In the genomic region with DNA sequence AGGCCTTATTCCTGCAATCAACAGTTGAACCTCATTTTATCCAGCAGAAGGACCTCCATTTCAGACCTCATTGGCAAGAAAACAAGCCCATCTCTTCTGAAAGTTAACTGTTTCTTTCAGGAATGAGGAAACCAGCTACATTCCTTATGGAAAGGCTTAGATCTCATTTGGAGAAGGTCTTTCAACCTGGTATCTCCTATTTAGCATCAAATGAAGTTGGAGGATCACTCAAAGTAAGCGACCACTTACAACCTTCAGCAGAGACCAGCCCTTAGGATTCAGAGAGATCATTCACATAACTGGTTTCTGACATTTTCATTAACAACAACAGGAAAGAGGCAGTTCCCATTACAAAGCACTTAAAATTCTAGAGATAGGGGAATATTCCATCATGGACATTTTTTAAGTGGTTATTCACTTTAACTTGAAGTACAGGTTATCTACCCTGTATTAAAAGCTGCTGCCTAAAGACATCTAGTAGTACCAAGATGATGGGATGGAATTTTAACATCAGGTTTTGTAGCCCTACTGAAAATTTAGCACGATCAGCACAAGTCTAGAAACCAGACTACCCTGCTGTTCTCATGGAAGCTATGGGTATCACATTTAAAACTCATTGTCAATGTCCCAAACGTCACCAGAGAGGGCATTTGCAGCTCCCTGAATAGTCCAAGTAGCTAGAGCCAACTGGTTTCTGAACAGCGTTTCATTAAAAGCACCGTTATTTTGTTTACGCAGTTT, we compare ENCODE assay signal across 1 cellular context.
TF ChIP-seq lines count a peak whose summit lies in the region.

No MANE protein-coding gene starts in this region.

TF ChIP-seq in K562, 482 proteins besides CTCF, POLR2A, EP300 and RAD21 (continued from another document):
- TF ChIP-seq CHD4 (IDR thresholded peaks at IDR 0.05; ENCODE audit: insufficient read depth, insufficient replicate concordance, low read depth, low read length, poor library complexity, severe bottlenecking) (no peak), SUPT5H (IDR thresholded peaks at IDR 0.05) (peak; percentile 75), EP400 (IDR thresholded peaks at IDR 0.05) (no peak), PTRF (tag; IDR thresholded peaks at IDR 0.05) (no peak), SIN3B (IDR thresholded peaks at IDR 0.05; ENCODE audit: low read depth) (no peak), ZBTB17 (CRISPR knock-in tag; IDR thresholded peaks at IDR 0.05) (no peak), ZNF696 (CRISPR knock-in tag; conservative IDR thresholded peaks at IDR 0.05) (no peak), NFIX (CRISPR knock-in tag; IDR thresholded peaks at IDR 0.05; ENCODE audit: low read depth) (no peak), MYNN (IDR thresholded peaks at IDR 0.05) (no peak), MYNN (CRISPR knock-in tag; IDR thresholded peaks at IDR 0.05) (no peak), YBX1 (IDR thresholded peaks at IDR 0.05) (no peak), U2AF2 (optimal IDR thresholded peaks at IDR 0.05; ENCODE audit: low read depth, low read length) (no peak), NR2C2 (CRISPR knock-in tag; IDR thresholded peaks at IDR 0.05) (no peak), NR2C2 (tag; IDR thresholded peaks at IDR 0.05) (no peak), RBM39 (optimal IDR thresholded peaks at IDR 0.05; ENCODE audit: low read depth, low read length) (no peak), ARHGAP35 (IDR thresholded peaks at IDR 0.05; ENCODE audit: partially characterized antibody) (no peak), ZC3H8 (IDR thresholded peaks at IDR 0.05) (no peak), EWSR1 (IDR thresholded peaks at IDR 0.05; ENCODE audit: borderline replicate concordance, low read depth, partially characterized antibody) (peak; percentile 15), ZNF175 (CRISPR knock-in tag; IDR thresholded peaks at IDR 0.05; ENCODE audit: low read depth) (no peak), MAFK (IDR thresholded peaks at IDR 0.05; ENCODE audit: low read length) (peak; percentile 46), RBM22 (IDR thresholded peaks at IDR 0.05; ENCODE audit: low read depth, low read length, poor library complexity, severe bottlenecking) (peak; percentile 89), KLF10 (CRISPR knock-in tag; IDR thresholded peaks at IDR 0.05) (0 out of 2 replicates have a peak, but pooled peaks have one; percentile 2), NFRKB (IDR thresholded peaks at IDR 0.05; ENCODE audit: low read depth) (no peak), TAF9B (IDR thresholded peaks at IDR 0.05; ENCODE audit: partially characterized antibody) (no peak)
- TF ChIP-seq, protein P1, sequence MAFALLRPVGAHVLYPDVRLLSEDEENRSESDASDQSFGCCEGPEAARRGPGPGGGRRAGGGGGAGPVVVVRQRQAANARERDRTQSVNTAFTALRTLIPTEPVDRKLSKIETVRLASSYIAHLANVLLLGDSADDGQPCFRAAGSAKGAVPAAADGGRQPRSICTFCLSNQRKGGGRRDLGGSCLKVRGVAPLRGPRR (CRISPR knock-in tag; IDR thresholded peaks at IDR 0.05) = no peak
- TF ChIP-seq, protein P2, sequence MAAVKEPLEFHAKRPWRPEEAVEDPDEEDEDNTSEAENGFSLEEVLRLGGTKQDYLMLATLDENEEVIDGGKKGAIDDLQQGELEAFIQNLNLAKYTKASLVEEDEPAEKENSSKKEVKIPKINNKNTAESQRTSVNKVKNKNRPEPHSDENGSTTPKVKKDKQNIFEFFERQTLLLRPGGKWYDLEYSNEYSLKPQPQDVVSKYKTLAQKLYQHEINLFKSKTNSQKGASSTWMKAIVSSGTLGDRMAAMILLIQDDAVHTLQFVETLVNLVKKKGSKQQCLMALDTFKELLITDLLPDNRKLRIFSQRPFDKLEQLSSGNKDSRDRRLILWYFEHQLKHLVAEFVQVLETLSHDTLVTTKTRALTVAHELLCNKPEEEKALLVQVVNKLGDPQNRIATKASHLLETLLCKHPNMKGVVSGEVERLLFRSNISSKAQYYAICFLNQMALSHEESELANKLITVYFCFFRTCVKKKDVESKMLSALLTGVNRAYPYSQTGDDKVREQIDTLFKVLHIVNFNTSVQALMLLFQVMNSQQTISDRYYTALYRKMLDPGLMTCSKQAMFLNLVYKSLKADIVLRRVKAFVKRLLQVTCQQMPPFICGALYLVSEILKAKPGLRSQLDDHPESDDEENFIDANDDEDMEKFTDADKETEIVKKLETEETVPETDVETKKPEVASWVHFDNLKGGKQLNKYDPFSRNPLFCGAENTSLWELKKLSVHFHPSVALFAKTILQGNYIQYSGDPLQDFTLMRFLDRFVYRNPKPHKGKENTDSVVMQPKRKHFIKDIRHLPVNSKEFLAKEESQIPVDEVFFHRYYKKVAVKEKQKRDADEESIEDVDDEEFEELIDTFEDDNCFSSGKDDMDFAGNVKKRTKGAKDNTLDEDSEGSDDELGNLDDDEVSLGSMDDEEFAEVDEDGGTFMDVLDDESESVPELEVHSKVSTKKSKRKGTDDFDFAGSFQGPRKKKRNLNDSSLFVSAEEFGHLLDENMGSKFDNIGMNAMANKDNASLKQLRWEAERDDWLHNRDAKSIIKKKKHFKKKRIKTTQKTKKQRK (IDR thresholded peaks at IDR 0.05; ENCODE audit: borderline replicate concordance, low read depth, low read length) = no peak
- TF ChIP-seq, protein P3, sequence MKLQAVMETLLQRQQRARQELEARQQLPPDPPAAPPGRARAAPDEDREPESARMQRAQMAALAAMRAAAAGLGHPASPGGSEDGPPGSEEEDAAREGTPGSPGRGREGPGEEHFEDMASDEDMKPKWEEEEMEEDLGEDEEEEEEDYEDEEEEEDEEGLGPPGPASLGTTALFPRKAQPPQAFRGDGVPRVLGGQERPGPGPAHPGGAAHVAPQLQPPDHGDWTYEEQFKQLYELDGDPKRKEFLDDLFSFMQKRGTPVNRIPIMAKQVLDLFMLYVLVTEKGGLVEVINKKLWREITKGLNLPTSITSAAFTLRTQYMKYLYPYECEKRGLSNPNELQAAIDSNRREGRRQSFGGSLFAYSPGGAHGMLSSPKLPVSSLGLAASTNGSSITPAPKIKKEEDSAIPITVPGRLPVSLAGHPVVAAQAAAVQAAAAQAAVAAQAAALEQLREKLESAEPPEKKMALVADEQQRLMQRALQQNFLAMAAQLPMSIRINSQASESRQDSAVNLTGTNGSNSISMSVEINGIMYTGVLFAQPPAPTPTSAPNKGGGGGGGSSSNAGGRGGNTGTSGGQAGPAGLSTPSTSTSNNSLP (IDR thresholded peaks at IDR 0.05; ENCODE audit: borderline replicate concordance, low read depth, low read length) = no peak
- TF ChIP-seq, protein P4, sequence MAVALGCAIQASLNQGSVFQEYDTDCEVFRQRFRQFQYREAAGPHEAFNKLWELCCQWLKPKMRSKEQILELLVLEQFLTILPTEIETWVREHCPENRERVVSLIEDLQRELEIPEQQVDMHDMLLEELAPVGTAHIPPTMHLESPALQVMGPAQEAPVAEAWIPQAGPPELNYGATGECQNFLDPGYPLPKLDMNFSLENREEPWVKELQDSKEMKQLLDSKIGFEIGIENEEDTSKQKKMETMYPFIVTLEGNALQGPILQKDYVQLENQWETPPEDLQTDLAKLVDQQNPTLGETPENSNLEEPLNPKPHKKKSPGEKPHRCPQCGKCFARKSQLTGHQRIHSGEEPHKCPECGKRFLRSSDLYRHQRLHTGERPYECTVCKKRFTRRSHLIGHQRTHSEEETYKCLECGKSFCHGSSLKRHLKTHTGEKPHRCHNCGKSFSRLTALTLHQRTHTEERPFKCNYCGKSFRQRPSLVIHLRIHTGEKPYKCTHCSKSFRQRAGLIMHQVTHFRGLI (CRISPR knock-in tag; IDR thresholded peaks at IDR 0.05) = no peak
- TF ChIP-seq, protein P5, sequence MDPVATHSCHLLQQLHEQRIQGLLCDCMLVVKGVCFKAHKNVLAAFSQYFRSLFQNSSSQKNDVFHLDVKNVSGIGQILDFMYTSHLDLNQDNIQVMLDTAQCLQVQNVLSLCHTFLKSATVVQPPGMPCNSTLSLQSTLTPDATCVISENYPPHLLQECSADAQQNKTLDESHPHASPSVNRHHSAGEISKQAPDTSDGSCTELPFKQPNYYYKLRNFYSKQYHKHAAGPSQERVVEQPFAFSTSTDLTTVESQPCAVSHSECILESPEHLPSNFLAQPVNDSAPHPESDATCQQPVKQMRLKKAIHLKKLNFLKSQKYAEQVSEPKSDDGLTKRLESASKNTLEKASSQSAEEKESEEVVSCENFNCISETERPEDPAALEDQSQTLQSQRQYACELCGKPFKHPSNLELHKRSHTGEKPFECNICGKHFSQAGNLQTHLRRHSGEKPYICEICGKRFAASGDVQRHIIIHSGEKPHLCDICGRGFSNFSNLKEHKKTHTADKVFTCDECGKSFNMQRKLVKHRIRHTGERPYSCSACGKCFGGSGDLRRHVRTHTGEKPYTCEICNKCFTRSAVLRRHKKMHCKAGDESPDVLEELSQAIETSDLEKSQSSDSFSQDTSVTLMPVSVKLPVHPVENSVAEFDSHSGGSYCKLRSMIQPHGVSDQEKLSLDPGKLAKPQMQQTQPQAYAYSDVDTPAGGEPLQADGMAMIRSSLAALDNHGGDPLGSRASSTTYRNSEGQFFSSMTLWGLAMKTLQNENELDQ (CRISPR knock-in tag; IDR thresholded peaks at IDR 0.05; ENCODE audit: borderline replicate concordance) = no peak
- TF ChIP-seq, protein P6, sequence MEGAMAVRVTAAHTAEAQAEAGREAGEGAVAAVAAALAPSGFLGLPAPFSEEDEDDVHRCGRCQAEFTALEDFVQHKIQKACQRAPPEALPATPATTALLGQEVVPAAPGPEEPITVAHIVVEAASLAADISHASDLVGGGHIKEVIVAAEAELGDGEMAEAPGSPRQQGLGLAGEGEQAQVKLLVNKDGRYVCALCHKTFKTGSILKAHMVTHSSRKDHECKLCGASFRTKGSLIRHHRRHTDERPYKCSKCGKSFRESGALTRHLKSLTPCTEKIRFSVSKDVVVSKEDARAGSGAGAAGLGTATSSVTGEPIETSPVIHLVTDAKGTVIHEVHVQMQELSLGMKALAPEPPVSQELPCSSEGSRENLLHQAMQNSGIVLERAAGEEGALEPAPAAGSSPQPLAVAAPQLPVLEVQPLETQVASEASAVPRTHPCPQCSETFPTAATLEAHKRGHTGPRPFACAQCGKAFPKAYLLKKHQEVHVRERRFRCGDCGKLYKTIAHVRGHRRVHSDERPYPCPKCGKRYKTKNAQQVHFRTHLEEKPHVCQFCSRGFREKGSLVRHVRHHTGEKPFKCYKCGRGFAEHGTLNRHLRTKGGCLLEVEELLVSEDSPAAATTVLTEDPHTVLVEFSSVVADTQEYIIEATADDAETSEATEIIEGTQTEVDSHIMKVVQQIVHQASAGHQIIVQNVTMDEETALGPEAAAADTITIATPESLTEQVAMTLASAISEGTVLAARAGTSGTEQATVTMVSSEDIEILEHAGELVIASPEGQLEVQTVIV (CRISPR knock-in tag; IDR thresholded peaks at IDR 0.05; ENCODE audit: borderline replicate concordance) = no peak
